1 cellular context compared by ENCODE assay signal in the genomic region with DNA sequence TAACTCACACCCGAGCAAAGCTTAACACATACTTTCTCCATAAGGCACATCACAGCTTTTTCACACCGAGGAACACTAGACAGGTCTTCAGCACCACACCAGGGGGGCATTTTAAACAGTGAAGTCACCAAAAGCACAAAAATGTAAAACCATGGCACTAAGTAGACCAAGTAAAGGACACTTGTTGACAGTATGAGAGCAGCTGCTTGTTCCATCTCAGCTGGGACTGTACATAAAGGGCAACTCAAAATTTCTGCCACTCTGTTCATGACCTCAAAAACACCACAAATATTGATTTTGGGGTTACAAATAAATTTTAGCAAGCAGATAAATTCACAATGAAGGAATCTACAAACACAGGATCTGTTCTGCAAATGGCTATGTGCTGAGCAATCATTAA.
TF ChIP-seq lines count a peak whose summit lies in the region.

No MANE protein-coding gene starts in this region.

TF ChIP-seq in IMR-90, 13 proteins besides CTCF, POLR2A, EP300 and RAD21:
- TF ChIP-seq MXI1 (IDR thresholded peaks at IDR 0.05; ENCODE audit: borderline replicate concordance, low read depth, low read length): no peak
- TF ChIP-seq CHD1 (IDR thresholded peaks at IDR 0.05; ENCODE audit: low read depth, low read length): no peak
- no peak for TF ChIP-seq BHLHE40 (IDR thresholded peaks at IDR 0.05; ENCODE audit: low read depth, low read length)
- TF ChIP-seq CEBPB (IDR thresholded peaks at IDR 0.05; ENCODE audit: low read depth, low read length): no peak
- TF ChIP-seq, protein P1, sequence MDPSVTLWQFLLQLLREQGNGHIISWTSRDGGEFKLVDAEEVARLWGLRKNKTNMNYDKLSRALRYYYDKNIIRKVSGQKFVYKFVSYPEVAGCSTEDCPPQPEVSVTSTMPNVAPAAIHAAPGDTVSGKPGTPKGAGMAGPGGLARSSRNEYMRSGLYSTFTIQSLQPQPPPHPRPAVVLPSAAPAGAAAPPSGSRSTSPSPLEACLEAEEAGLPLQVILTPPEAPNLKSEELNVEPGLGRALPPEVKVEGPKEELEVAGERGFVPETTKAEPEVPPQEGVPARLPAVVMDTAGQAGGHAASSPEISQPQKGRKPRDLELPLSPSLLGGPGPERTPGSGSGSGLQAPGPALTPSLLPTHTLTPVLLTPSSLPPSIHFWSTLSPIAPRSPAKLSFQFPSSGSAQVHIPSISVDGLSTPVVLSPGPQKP (IDR thresholded peaks at IDR 0.05; ENCODE audit: borderline replicate concordance, low read depth, low read length): no peak
- no peak for TF ChIP-seq MAFK (IDR thresholded peaks at IDR 0.05; ENCODE audit: low read depth, low read length)
- TF ChIP-seq, protein P2, sequence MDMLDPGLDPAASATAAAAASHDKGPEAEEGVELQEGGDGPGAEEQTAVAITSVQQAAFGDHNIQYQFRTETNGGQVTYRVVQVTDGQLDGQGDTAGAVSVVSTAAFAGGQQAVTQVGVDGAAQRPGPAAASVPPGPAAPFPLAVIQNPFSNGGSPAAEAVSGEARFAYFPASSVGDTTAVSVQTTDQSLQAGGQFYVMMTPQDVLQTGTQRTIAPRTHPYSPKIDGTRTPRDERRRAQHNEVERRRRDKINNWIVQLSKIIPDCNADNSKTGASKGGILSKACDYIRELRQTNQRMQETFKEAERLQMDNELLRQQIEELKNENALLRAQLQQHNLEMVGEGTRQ (IDR thresholded peaks at IDR 0.05; ENCODE audit: low read depth, low read length): no peak
- TF ChIP-seq SMC3 (IDR thresholded peaks at IDR 0.05; ENCODE audit: low read depth, low read length): no peak
- TF ChIP-seq MAZ (IDR thresholded peaks at IDR 0.05; ENCODE audit: borderline replicate concordance, low read depth, low read length): no peak
- TF ChIP-seq FOS (IDR thresholded peaks at IDR 0.05; ENCODE audit: low read depth, low read length): no peak
- TF ChIP-seq NFE2L2 (IDR thresholded peaks at IDR 0.05; ENCODE audit: low read depth, low read length): no peak
- no peak for TF ChIP-seq RFX5 (IDR thresholded peaks at IDR 0.05; ENCODE audit: low read depth, low read length)
- TF ChIP-seq RCOR1 (IDR thresholded peaks at IDR 0.05; ENCODE audit: insufficient replicate concordance, low read length): no peak
